17 cellular contexts compared by ENCODE assay signal in genomic region chr2:34365512-34365911, GRCh38.
DNase-seq lines count a peak whose midpoint lies in the region; TF ChIP-seq lines count a peak whose summit lies in the region.
"Had no signal": no experiment of that assay in that cellular context is flagged by ENCODE, and none has a peak within 500 bp of the region (broad histone marks: within the 10 kb centered on the region; RNA-seq: fewer than 3 reads in every experiment).

No MANE protein-coding gene starts in this region.

- no peak overlapping the region for H3K14ac ChIP-seq in mesenchymal stem cell (ENCODE audit: low read length in 2 of 2)

- no peaks in the 10 kb centered on the region for H3K36me3 Mint-ChIP-seq in type B pancreatic cell

- H3K4me1 ChIP-seq in HUES6 (ENCODE audit: control insufficient read depth, insufficient read depth, low read length) = peaks cover 30% of the 10 kb centered on the region
- H3K4me1 ChIP-seq in ectodermal cell (ENCODE audit: control insufficient read depth, insufficient read depth, low read length) = peaks cover 17% of the 10 kb centered on the region
- no peaks in the 10 kb centered on the region for H3K4me1 ChIP-seq in mesenchymal stem cell (ENCODE audit: control insufficient read depth, insufficient read depth, low read depth, low read length)
- H3K4me1 ChIP-seq: BE2C had no signal

- H3K23ac ChIP-seq in mesenchymal stem cell (ENCODE audit: low read length in 2 of 2) = no peak overlapping the region

- no peak overlapping the region for H2BK5ac ChIP-seq in mesenchymal stem cell (ENCODE audit: low read depth, low read length, poor library complexity, severe bottlenecking)

- H3K9me3 ChIP-seq in HUES6 (ENCODE audit: control insufficient read depth, insufficient read depth, low read depth, low read length) (no peaks in the 10 kb centered on the region), ectodermal cell (ENCODE audit: control insufficient read depth, low read length) (no peaks in the 10 kb centered on the region), mesenchymal stem cell (ENCODE audit: control insufficient read depth, low read length) (no peaks in the 10 kb centered on the region)
- H3K9me3 ChIP-seq: BE2C had no signal

- no peaks in the 10 kb centered on the region for H3K27me3 ChIP-seq in HUES6 (ENCODE audit: control insufficient read depth, insufficient read depth, low read length)
- no peaks in the 10 kb centered on the region for H3K27me3 ChIP-seq in ectodermal cell (ENCODE audit: control insufficient read depth, insufficient read depth, low read length, poor library complexity, severe bottlenecking)
- no peaks in the 10 kb centered on the region for H3K27me3 ChIP-seq in mesenchymal stem cell (ENCODE audit: control insufficient read depth in 1 of 2, insufficient read depth in 1 of 2, low read length in 2 of 2)
- H3K27me3 ChIP-seq: BE2C had no signal

- H3K27ac Mint-ChIP-seq in type B pancreatic cell = no peak overlapping the region

- no peak overlapping the region for H2AFZ ChIP-seq in mesenchymal stem cell (ENCODE audit: low read depth, low read length)

- H3K9me3 Mint-ChIP-seq in type B pancreatic cell = no peaks in the 10 kb centered on the region

- TF ChIP-seq CTCF in type B pancreatic cell (conservative IDR thresholded peaks at IDR 0.05) = no peak

- H2BK15ac ChIP-seq in mesenchymal stem cell (ENCODE audit: low read depth, poor library complexity, severe bottlenecking) = no peak overlapping the region

- H3K27ac ChIP-seq in HUES6 (ENCODE audit: low read depth, low read length) (peak overlapping the region; percentile 37; the same call in 1 of the 2 replicates), ectodermal cell (ENCODE audit: insufficient read depth, low read depth, low read length, poor library complexity, severe bottlenecking) (peak overlapping the region; percentile 74), mesenchymal stem cell (ENCODE audit: low read length, poor library complexity, severe bottlenecking) (peak overlapping the region; percentile 87)
- H3K27ac ChIP-seq: KMS-11 had no signal

- H3K9ac ChIP-seq in HUES6 (ENCODE audit: low read length) (no peak overlapping the region), mesenchymal stem cell (ENCODE audit: low read length) (no peak overlapping the region)
- H3K9ac ChIP-seq: KMS-11 had no signal

- DNase-seq in mesenchymal stem cell = no peak
- no peak for DNase-seq in type B pancreatic cell (ENCODE audit: extremely low spot score, unreplicated experiment)
- no peak for DNase-seq in DMS 273 (lab: John Stamatoyannopoulos, UW; ENCODE audit: unreplicated experiment)
- no peak for DNase-seq in stimulated activated CD4-positive, alpha-beta T cell treated with anti-CD3 and anti-CD28 coated beads, Interleukin-15, amount 100 ng/mL, for 24 hours
- no peak for DNase-seq in NOMO-1 treated with dmso at 0.1 percent for 144 hours (lab: John Stamatoyannopoulos, UW; ENCODE audit: unreplicated experiment)
- DNase-seq: BE2C, HCEC 1CT, IMR-90, NCI-H1092 treated with DMSO at 0.1 percent for 48 hours, NCI-H1436 treated with DMSO at 0.1 percent for 48 hours, NCI-H2029, NCI-H226, OCI-M1 had no signal

- no peak overlapping the region for H4K8ac ChIP-seq in mesenchymal stem cell (ENCODE audit: low read length)

- no peaks in the 10 kb centered on the region for H3K36me3 ChIP-seq in HUES6 (ENCODE audit: control insufficient read depth, insufficient read depth, low read length)
- H3K36me3 ChIP-seq in ectodermal cell (ENCODE audit: control insufficient read depth, insufficient read depth, low read length) = no peaks in the 10 kb centered on the region
- no peaks in the 10 kb centered on the region for H3K36me3 ChIP-seq in mesenchymal stem cell (ENCODE audit: control insufficient read depth in 1 of 2, insufficient read depth in 2 of 2, low read depth in 1 of 2, low read length in 2 of 2)
- H3K36me3 ChIP-seq: BE2C had no signal

- H3K79me1 ChIP-seq in mesenchymal stem cell (replicated peaks; ENCODE audit: low read length, poor library complexity, severe bottlenecking) = no peaks in the 10 kb centered on the region

- 93% methylated on average over 1 of the region's 2 CpGs; no CpG with 5 or more reads in 1 of the 2 experiments for WGBS in ectodermal cell, 2 experiments
- no CpG with 5 or more reads among the region's 2 CpGs for WGBS in mesenchymal stem cell

- H2BK12ac ChIP-seq in mesenchymal stem cell (ENCODE audit: low read length in 2 of 2) = no peak overlapping the region

- H3K4ac ChIP-seq in mesenchymal stem cell (ENCODE audit: low read depth in 1 of 2, low read length in 2 of 2) = no peak overlapping the region

- H3K4me3 ChIP-seq in HUES6 (ENCODE audit: low read depth, low read length) (peak overlapping the region; percentile 16; the same call in 1 of the 2 replicates), ectodermal cell (ENCODE audit: insufficient read depth, low read depth, low read length) (no peak overlapping the region), mesenchymal stem cell (ENCODE audit: insufficient read depth in 1 of 2, low read depth in 1 of 2, low read length in 2 of 2) (no peak overlapping the region)
- H3K4me3 ChIP-seq: GM12878 had no signal

- H2BK120ac ChIP-seq in mesenchymal stem cell (ENCODE audit: low read depth, low read length) = no peak overlapping the region

- no peak overlapping the region for H3K4me2 ChIP-seq in mesenchymal stem cell (ENCODE audit: low read length, poor library complexity, severe bottlenecking)
- H3K4me2 ChIP-seq: KMS-11 had no signal

- H3K4me3 Mint-ChIP-seq in type B pancreatic cell = peak overlapping the region; percentile 51

- H4K91ac ChIP-seq in mesenchymal stem cell (ENCODE audit: low read length) = no peak overlapping the region

- no peak overlapping the region for H2AK5ac ChIP-seq in mesenchymal stem cell (ENCODE audit: low read length, severe bottlenecking)

- peaks cover 3% of the 10 kb centered on the region for H3K27me3 Mint-ChIP-seq in type B pancreatic cell

- no peak overlapping the region for H3K18ac ChIP-seq in mesenchymal stem cell (ENCODE audit: low read depth in 1 of 2, low read length in 2 of 2)

- H3K4me1 Mint-ChIP-seq in type B pancreatic cell (ENCODE audit: unreplicated experiment) = peaks cover 27% of the 10 kb centered on the region

Comparison
In these comparisons a context has a peak if more than half of its experiments do, and no peak if none do; other contexts are left out.
1. H3K27ac ChIP-seq: peak in every context shown above with its lines; median percentile 87 in mesenchymal stem cell; 74 in ectodermal cell; 37 in HUES6.